ENCODE assay signal across 16 cellular contexts in genomic region chr14:31939934-31940333, GRCh38.
"Had no signal": no experiment of that assay in that cellular context is flagged by ENCODE, and none has a peak within 500 bp of the region (broad histone marks: within the 10 kb centered on the region; RNA-seq: fewer than 3 reads in every experiment).

No MANE protein-coding gene starts in this region.

- H3K9me3 Mint-ChIP-seq: activated naive CD4-positive, alpha-beta T cell treated with anti-CD3 and anti-CD28 coated beads for 36 hours; activated naive CD8-positive, alpha-beta T cell treated with anti-CD3 and anti-CD28 coated beads, Interleukin-2, amount 50 U/mL, for 24 hours; activated T-helper 17 cell treated with anti-CD3 and anti-CD28 coated beads, Interleukin-2, amount 50 U/mL, for 72 hours; dendritic cell treated with granulocyte-macrophage colony-stimulating factor and Interleukin-4, amounts not matched to agents 40 ng/mL and 50 ng/mL, for 4 days; naive thymus-derived CD8-positive, alpha-beta T cell; stimulated activated effector memory CD8-positive, alpha-beta T cell treated with anti-CD3 and anti-CD28 coated beads, Interleukin-12 subunit alpha, Interleukin-12 subunit beta, amount 100 ng/mL, for 72 hours had no signal

- H3K4me3 Mint-ChIP-seq: activated naive CD4-positive, alpha-beta T cell treated with anti-CD3 and anti-CD28 coated beads for 36 hours; activated naive CD8-positive, alpha-beta T cell treated with anti-CD3 and anti-CD28 coated beads, Interleukin-2, amount 50 U/mL, for 24 hours; activated T-helper 17 cell treated with anti-CD3 and anti-CD28 coated beads, Interleukin-2, amount 50 U/mL, for 72 hours; dendritic cell treated with granulocyte-macrophage colony-stimulating factor and Interleukin-4, amounts not matched to agents 40 ng/mL and 50 ng/mL, for 4 days; naive thymus-derived CD8-positive, alpha-beta T cell; stimulated activated effector memory CD8-positive, alpha-beta T cell treated with anti-CD3 and anti-CD28 coated beads, Interleukin-12 subunit alpha, Interleukin-12 subunit beta, amount 100 ng/mL, for 72 hours had no signal

- H3K27me3 Mint-ChIP-seq: activated naive CD8-positive, alpha-beta T cell treated with anti-CD3 and anti-CD28 coated beads, Interleukin-2, amount 50 U/mL, for 24 hours; activated T-helper 17 cell treated with anti-CD3 and anti-CD28 coated beads, Interleukin-2, amount 50 U/mL, for 72 hours; dendritic cell treated with granulocyte-macrophage colony-stimulating factor and Interleukin-4, amounts not matched to agents 40 ng/mL and 50 ng/mL, for 4 days had no signal

- DNase-seq: activated CD4-positive, alpha-beta T cell treated with anti-CD3 and anti-CD28 coated beads for 1 hour; activated CD4-positive, alpha-beta T cell treated with anti-CD3 and anti-CD28 coated beads, Interleukin-2, amount 50 U/mL, for 48 hours; activated naive CD4-positive, alpha-beta T cell treated with anti-CD3 and anti-CD28 coated beads for 36 hours; activated naive CD8-positive, alpha-beta T cell treated with anti-CD3 and anti-CD28 coated beads, Interleukin-2, amount 50 U/mL, for 24 hours; aorta; effector memory CD4-positive, alpha-beta T cell; foreskin melanocyte; head of caudate nucleus; kidney glomerular epithelial cell; left ventricle myocardium superior; mesenchymal stem cell; naive thymus-derived CD8-positive, alpha-beta T cell; thyroid gland had no signal

- H3K36me3 Mint-ChIP-seq: naive thymus-derived CD8-positive, alpha-beta T cell had no signal

- H3K27ac Mint-ChIP-seq: activated naive CD4-positive, alpha-beta T cell treated with anti-CD3 and anti-CD28 coated beads for 36 hours; activated naive CD8-positive, alpha-beta T cell treated with anti-CD3 and anti-CD28 coated beads, Interleukin-2, amount 50 U/mL, for 24 hours; dendritic cell treated with granulocyte-macrophage colony-stimulating factor and Interleukin-4, amounts not matched to agents 40 ng/mL and 50 ng/mL, for 4 days; naive thymus-derived CD8-positive, alpha-beta T cell; stimulated activated effector memory CD8-positive, alpha-beta T cell treated with anti-CD3 and anti-CD28 coated beads, Interleukin-12 subunit alpha, Interleukin-12 subunit beta, amount 100 ng/mL, for 72 hours had no signal
